Comparison of ENCODE assay signal across 26 cellular contexts in genomic region chr1:87989346-87989745, GRCh38.
A peak's percentile ranks its signal among the peaks of the same experiment; 100 is the strongest.
DNase-seq lines count a peak whose midpoint lies in the region; ATAC-seq, FAIRE-seq and TF ChIP-seq lines count a peak whose summit lies in the region.
"Had no signal": no experiment of that assay in that cellular context is flagged by ENCODE, and none has a peak within 500 bp of the region (broad histone marks: within the 10 kb centered on the region; RNA-seq: fewer than 3 reads in every experiment).

No MANE protein-coding gene starts in this region.

- no peak overlapping the region for H3K4me3 Mint-ChIP-seq in neural progenitor cell
- H3K4me3 Mint-ChIP-seq: CD4-positive, CD25-positive, alpha-beta regulatory T cell; IgD-negative memory B cell had no signal

- H3K79me2 ChIP-seq in mammary epithelial cell (ENCODE audit: insufficient read depth, low read length) (no peaks in the 10 kb centered on the region), neural progenitor cell (ENCODE audit: low read depth) (no peaks in the 10 kb centered on the region)

- H3K36me3 Mint-ChIP-seq in neural progenitor cell, result no peaks in the 10 kb centered on the region
- H3K36me3 Mint-ChIP-seq: CD4-positive, CD25-positive, alpha-beta regulatory T cell; IgD-negative memory B cell had no signal

- no peaks in the 10 kb centered on the region for H3K27me3 ChIP-seq in mammary epithelial cell (ENCODE audit: insufficient read depth, low read length)
- no peaks in the 10 kb centered on the region for H3K27me3 ChIP-seq in breast epithelium
- H3K27me3 ChIP-seq in bronchial epithelial cell (ENCODE audit: control insufficient read depth, insufficient read depth, low read length), result no peaks in the 10 kb centered on the region
- H3K27me3 ChIP-seq in neural progenitor cell, result no peaks in the 10 kb centered on the region
- H3K27me3 ChIP-seq: BLaER1, SJSA1 had no signal

- H3K4me2 ChIP-seq in mammary epithelial cell (ENCODE audit: insufficient read depth, low read depth, low read length), result no peak overlapping the region
- no peak overlapping the region for H3K4me2 ChIP-seq in neural progenitor cell
- H3K4me2 ChIP-seq: BLaER1, KMS-11 had no signal

- H3K9me3 ChIP-seq in mammary epithelial cell (replicated peaks; ENCODE audit: insufficient read depth, low read length), result no peaks in the 10 kb centered on the region
- H3K9me3 ChIP-seq in breast epithelium, result no peaks in the 10 kb centered on the region
- H3K9me3 ChIP-seq in neural progenitor cell (ENCODE audit: low read depth), result no peaks in the 10 kb centered on the region
- H3K9me3 ChIP-seq: BLaER1, SJSA1 had no signal

- H3F3A ChIP-seq in neural progenitor cell (ENCODE audit: low read depth), result no peaks in the 10 kb centered on the region

- in situ Hi-C loops in mammary epithelial cell (cut with MboI; ENCODE audit: low sequenced_read_pairs in 2 of 2), result no loop called here

- WGBS in mammary epithelial cell (ENCODE audit: low coverage, missing lambda C conversion rate), result 100% methylated on average over 2 of the region's 2 CpGs

- H3K9me3 Mint-ChIP-seq in neural progenitor cell, result no peaks in the 10 kb centered on the region

- peak; percentile 45 for ATAC-seq in esophagus mucosa
- no peak for ATAC-seq in HG02885 (IDR thresholded peaks at IDR 0.05; ENCODE audit: poor library complexity, unreplicated experiment)
- ATAC-seq: PC-3 had no signal

- peaks cover 3% of the 10 kb centered on the region for H3K27me3 Mint-ChIP-seq in neural progenitor cell (ENCODE audit: insufficient read depth, low read depth)
- H3K27me3 Mint-ChIP-seq: CD4-positive, CD25-positive, alpha-beta regulatory T cell had no signal

- dilution Hi-C loops in mammary epithelial cell (cut with HindIII; ENCODE audit: low sequenced_read_pairs), result no loop called here

- H3K4me3 ChIP-seq in mammary epithelial cell (replicated peaks in 1 of 3; ENCODE audit: insufficient read depth in 1 of 3, low read depth in 2 of 3, low read length in 3 of 3) (no peak overlapping the region), breast epithelium (no peak overlapping the region), bronchial epithelial cell (ENCODE audit: low read depth, low read length) (no peak overlapping the region), neural progenitor cell (no peak overlapping the region)
- H3K4me3 ChIP-seq: BLaER1, SJSA1 had no signal

- no peaks in the 10 kb centered on the region for H3K4me1 Mint-ChIP-seq in neural progenitor cell
- H3K4me1 Mint-ChIP-seq: CD4-positive, CD25-positive, alpha-beta regulatory T cell had no signal

- no peak overlapping the region for H3K27ac ChIP-seq in mammary epithelial cell (ENCODE audit: insufficient read depth, low read depth, low read length)
- H3K27ac ChIP-seq in breast epithelium, result no peak overlapping the region
- H3K27ac ChIP-seq in neural progenitor cell, result no peak overlapping the region
- no peak overlapping the region for H3K27ac ChIP-seq in RWPE1
- H3K27ac ChIP-seq: BLaER1, KMS-11, SJSA1 had no signal

- no peak for TF ChIP-seq POLR2A in breast epithelium (IDR thresholded peaks at IDR 0.05)

- intact Hi-C loops in mammary epithelial cell (cut with micrococcal nuclease), result no loop called here
- intact Hi-C loops in breast epithelium (cut with DNase I; ENCODE audit: low total_unique reads), result loop anchor here (1.0 kb wide), 1 partner anchor 11 kb away; no protein-coding TSS in a partner anchor

- DNase-seq in mammary epithelial cell, result peak; percentile 49
- DNase-seq in breast epithelium (ENCODE audit: low spot score in 2 of 2), result no peak
- peak; percentile 86 for DNase-seq in bronchial epithelial cell (ENCODE audit: low read depth)
- DNase-seq in neural progenitor cell (ENCODE audit: low spot score), result no peak
- no peak for DNase-seq in RWPE1 (ENCODE audit: low spot score)
- DNase-seq in superior temporal gyrus (ENCODE audit: extremely low spot score), result no peak
- DNase-seq: 8988T; CD4-positive, CD25-positive, alpha-beta regulatory T cell; NCI-H1092; NCI-H1417 treated with DMSO at 0.1 percent for 48 hours; NCI-H187; NCI-H2081 treated with DMSO at 0.1 percent for 48 hours; NCI-H2171; NCI-H226; NCI-H510A; PC-3; Right ventricle myocardium superior had no signal

- BruUV-seq in mammary epithelial cell (replicated peaks; lab: Mats Ljungman, UMichigan), result no TSS peak

- TF ChIP-seq CTCF in mammary epithelial cell (conservative IDR thresholded peaks at IDR 0.05 in 1 of 2, IDR thresholded peaks at IDR 0.05 in 1 of 2; ENCODE audit: extremely low read depth in 1 of 2, insufficient read depth in 1 of 2, low read depth in 1 of 2, low read length in 2 of 2) (peak in 1 of 2 donors; percentile 38), breast epithelium (IDR thresholded peaks at IDR 0.05) (no peak), bronchial epithelial cell (IDR thresholded peaks at IDR 0.05; ENCODE audit: insufficient read depth, low read length, severe bottlenecking) (no peak), neural progenitor cell (IDR thresholded peaks at IDR 0.05) (peak; percentile 15), RWPE1 (conservative IDR thresholded peaks at IDR 0.05; ENCODE audit: low read depth) (no peak)

- FAIRE-seq in bronchial epithelial cell (lab: Jason Lieb, UNC), result no peak
- FAIRE-seq: D721Med, GM19239, H54 had no signal

- H2AFZ ChIP-seq in mammary epithelial cell (ENCODE audit: low read depth, low read length) (no peak overlapping the region), neural progenitor cell (replicated peaks) (no peak overlapping the region)

- H4K20me1 ChIP-seq in mammary epithelial cell (ENCODE audit: insufficient read depth, low read length) (no peaks in the 10 kb centered on the region), neural progenitor cell (ENCODE audit: low read depth) (no peaks in the 10 kb centered on the region)
- H4K20me1 ChIP-seq: BLaER1 had no signal

- POLR2A ChIA-PET in RWPE1 (lab: Yijun Ruan, JAX; ENCODE audit: low non-redundant PET), result no interaction called here

- H3K36me3 ChIP-seq in mammary epithelial cell (ENCODE audit: insufficient read depth, low read length) (no peaks in the 10 kb centered on the region), breast epithelium (no peaks in the 10 kb centered on the region), bronchial epithelial cell (ENCODE audit: control insufficient read depth, insufficient read depth, low read length) (no peaks in the 10 kb centered on the region), neural progenitor cell (no peaks in the 10 kb centered on the region)
- H3K36me3 ChIP-seq: BLaER1, SJSA1 had no signal

- H3K9ac ChIP-seq in mammary epithelial cell (ENCODE audit: insufficient read depth, low read length) (no peak overlapping the region), neural progenitor cell (no peak overlapping the region)
- H3K9ac ChIP-seq: BLaER1, KMS-11 had no signal

- no peaks in the 10 kb centered on the region for H3K4me1 ChIP-seq in mammary epithelial cell (ENCODE audit: insufficient read depth, low read length)
- H3K4me1 ChIP-seq in breast epithelium, result no peaks in the 10 kb centered on the region
- H3K4me1 ChIP-seq in neural progenitor cell, result no peaks in the 10 kb centered on the region
- H3K4me1 ChIP-seq: BLaER1, SJSA1 had no signal

- CTCF ChIA-PET in mammary epithelial cell (lab: Charles Lee; ENCODE audit: low non-redundant PET) (no interaction called here), RWPE1 (lab: Yijun Ruan, JAX) (no interaction called here)

- no peak overlapping the region for H3K27ac Mint-ChIP-seq in neural progenitor cell
- H3K27ac Mint-ChIP-seq: CD4-positive, CD25-positive, alpha-beta regulatory T cell; IgD-negative memory B cell had no signal

Comparison
In these comparisons a context has a peak if more than half of its experiments do, and no peak if none do; other contexts are left out.
1. DNase-seq: peak in mammary epithelial cell (single experiment) and bronchial epithelial cell (single experiment); none in breast epithelium (0 of 2), neural progenitor cell (single experiment), RWPE1 (single experiment) and superior temporal gyrus (single experiment).